In genomic region chr1:176766779-176767178, GRCh38 we compare ENCODE assay signal across 34 cellular contexts.
"Had no signal": no experiment of that assay in that cellular context is flagged by ENCODE, and none has a peak within 500 bp of the region (broad histone marks: within the 10 kb centered on the region; RNA-seq: fewer than 3 reads in every experiment).

No MANE protein-coding gene starts in this region.

- H3K36me3 ChIP-seq: MG63 had no signal

- H3K27me3 ChIP-seq: MG63 had no signal

- H3K9me3 ChIP-seq: MG63 had no signal

- DNase-seq: Karpas-422, Kasumi-1, MG63, MM.1S, MV-4-11, NCI-H1048, NCI-H1092, NCI-H1092 treated with DMSO at 0.1 percent for 48 hours, NCI-H1105, NCI-H1105 treated with DMSO at 0.1 percent for 48 hours, NCI-H1417, NCI-H1417 treated with DMSO at 0.1 percent for 48 hours, NCI-H1436, NCI-H1436 treated with DMSO at 0.1 percent for 48 hours, NCI-H146, NCI-H1694, NCI-H1694 treated with DMSO at 0.1 percent for 48 hours, NCI-H187, NCI-H187 treated with DMSO at 0.1 percent for 48 hours, NCI-H1930, NCI-H2029, NCI-H2029 treated with DMSO at 0.1 percent for 48 hours, NCI-H2081, NCI-H2081 treated with DMSO at 0.1 percent for 48 hours, NCI-H2107, NCI-H2171, NCI-H2171 treated with DMSO at 0.1 percent for 48 hours, NCI-H2227 treated with DMSO at 0.1 percent for 48 hours, NCI-H226, NCI-H345, NCI-H446, NCI-H446 treated with DMSO at 0.1 percent for 48 hours, NCI-H510A, NCI-H510A treated with DMSO at 0.1 percent for 48 hours had no signal

- H3K4me3 ChIP-seq: MG63 had no signal
